1 cellular context compared by ENCODE assay signal in genomic region chr10:43137971-43138756, GRCh38.
TF ChIP-seq lines count a peak whose summit lies in the region.

A gene with protein sequence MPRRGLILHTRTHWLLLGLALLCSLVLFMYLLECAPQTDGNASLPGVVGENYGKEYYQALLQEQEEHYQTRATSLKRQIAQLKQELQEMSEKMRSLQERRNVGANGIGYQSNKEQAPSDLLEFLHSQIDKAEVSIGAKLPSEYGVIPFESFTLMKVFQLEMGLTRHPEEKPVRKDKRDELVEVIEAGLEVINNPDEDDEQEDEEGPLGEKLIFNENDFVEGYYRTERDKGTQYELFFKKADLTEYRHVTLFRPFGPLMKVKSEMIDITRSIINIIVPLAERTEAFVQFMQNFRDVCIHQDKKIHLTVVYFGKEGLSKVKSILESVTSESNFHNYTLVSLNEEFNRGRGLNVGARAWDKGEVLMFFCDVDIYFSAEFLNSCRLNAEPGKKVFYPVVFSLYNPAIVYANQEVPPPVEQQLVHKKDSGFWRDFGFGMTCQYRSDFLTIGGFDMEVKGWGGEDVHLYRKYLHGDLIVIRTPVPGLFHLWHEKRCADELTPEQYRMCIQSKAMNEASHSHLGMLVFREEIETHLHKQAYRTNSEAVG (plus strand): TSS chr10:43138445. CDS start chr10:43155150, 16,705 bp downstream.

TF ChIP-seq in K562, 482 proteins besides CTCF, POLR2A, EP300 and RAD21 (continued from another document and continues in another):
- no peak for TF ChIP-seq MYBL2 (IDR thresholded peaks at IDR 0.05; ENCODE audit: low read depth)
- no peak for TF ChIP-seq MYBL2 (CRISPR knock-in tag; IDR thresholded peaks at IDR 0.05; ENCODE audit: borderline replicate concordance)
- TF ChIP-seq ZNF121 (CRISPR knock-in tag; conservative IDR thresholded peaks at IDR 0.05), result no peak
- no peak for TF ChIP-seq TAF7 (tag; IDR thresholded peaks at IDR 0.05)
- no peak for TF ChIP-seq MCM3 (IDR thresholded peaks at IDR 0.05)
- TF ChIP-seq E2F4 (CRISPR knock-in tag; IDR thresholded peaks at IDR 0.05; ENCODE audit: low read depth), result no peak
- TF ChIP-seq, protein P1, sequence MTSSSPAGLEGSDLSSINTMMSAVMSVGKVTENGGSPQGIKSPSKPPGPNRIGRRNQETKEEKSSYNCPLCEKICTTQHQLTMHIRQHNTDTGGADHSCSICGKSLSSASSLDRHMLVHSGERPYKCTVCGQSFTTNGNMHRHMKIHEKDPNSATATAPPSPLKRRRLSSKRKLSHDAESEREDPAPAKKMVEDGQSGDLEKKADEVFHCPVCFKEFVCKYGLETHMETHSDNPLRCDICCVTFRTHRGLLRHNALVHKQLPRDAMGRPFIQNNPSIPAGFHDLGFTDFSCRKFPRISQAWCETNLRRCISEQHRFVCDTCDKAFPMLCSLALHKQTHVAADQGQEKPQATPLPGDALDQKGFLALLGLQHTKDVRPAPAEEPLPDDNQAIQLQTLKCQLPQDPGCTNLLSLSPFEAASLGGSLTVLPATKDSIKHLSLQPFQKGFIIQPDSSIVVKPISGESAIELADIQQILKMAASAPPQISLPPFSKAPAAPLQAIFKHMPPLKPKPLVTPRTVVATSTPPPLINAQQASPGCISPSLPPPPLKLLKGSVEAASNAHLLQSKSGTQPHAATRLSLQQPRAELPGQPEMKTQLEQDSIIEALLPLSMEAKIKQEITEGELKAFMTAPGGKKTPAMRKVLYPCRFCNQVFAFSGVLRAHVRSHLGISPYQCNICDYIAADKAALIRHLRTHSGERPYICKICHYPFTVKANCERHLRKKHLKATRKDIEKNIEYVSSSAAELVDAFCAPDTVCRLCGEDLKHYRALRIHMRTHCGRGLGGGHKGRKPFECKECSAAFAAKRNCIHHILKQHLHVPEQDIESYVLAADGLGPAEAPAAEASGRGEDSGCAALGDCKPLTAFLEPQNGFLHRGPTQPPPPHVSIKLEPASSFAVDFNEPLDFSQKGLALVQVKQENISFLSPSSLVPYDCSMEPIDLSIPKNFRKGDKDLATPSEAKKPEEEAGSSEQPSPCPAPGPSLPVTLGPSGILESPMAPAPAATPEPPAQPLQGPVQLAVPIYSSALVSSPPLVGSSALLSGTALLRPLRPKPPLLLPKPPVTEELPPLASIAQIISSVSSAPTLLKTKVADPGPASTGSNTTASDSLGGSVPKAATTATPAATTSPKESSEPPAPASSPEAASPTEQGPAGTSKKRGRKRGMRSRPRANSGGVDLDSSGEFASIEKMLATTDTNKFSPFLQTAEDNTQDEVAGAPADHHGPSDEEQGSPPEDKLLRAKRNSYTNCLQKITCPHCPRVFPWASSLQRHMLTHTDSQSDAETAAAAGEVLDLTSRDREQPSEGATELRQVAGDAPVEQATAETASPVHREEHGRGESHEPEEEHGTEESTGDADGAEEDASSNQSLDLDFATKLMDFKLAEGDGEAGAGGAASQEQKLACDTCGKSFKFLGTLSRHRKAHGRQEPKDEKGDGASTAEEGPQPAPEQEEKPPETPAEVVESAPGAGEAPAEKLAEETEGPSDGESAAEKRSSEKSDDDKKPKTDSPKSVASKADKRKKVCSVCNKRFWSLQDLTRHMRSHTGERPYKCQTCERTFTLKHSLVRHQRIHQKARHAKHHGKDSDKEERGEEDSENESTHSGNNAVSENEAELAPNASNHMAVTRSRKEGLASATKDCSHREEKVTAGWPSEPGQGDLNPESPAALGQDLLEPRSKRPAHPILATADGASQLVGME (CRISPR knock-in tag; IDR thresholded peaks at IDR 0.05), result peak; percentile 77; the same call in 1 of the 2 replicates
- TF ChIP-seq NCOR1 (IDR thresholded peaks at IDR 0.05), result no peak
- TF ChIP-seq FOXM1 (IDR thresholded peaks at IDR 0.05; ENCODE audit: low read depth), result no peak
- no peak for TF ChIP-seq FOXM1 (CRISPR knock-in tag; IDR thresholded peaks at IDR 0.05; ENCODE audit: low read depth)
- no peak for TF ChIP-seq KHSRP (IDR thresholded peaks at IDR 0.05)
- TF ChIP-seq, protein P2, sequence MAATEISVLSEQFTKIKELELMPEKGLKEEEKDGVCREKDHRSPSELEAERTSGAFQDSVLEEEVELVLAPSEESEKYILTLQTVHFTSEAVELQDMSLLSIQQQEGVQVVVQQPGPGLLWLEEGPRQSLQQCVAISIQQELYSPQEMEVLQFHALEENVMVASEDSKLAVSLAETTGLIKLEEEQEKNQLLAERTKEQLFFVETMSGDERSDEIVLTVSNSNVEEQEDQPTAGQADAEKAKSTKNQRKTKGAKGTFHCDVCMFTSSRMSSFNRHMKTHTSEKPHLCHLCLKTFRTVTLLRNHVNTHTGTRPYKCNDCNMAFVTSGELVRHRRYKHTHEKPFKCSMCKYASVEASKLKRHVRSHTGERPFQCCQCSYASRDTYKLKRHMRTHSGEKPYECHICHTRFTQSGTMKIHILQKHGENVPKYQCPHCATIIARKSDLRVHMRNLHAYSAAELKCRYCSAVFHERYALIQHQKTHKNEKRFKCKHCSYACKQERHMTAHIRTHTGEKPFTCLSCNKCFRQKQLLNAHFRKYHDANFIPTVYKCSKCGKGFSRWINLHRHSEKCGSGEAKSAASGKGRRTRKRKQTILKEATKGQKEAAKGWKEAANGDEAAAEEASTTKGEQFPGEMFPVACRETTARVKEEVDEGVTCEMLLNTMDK (IDR thresholded peaks at IDR 0.05; ENCODE audit: borderline replicate concordance, insufficient read depth, low read depth, low read length, poor library complexity, severe bottlenecking), result no peak
- TF ChIP-seq PHB2 (IDR thresholded peaks at IDR 0.05; ENCODE audit: low read depth), result no peak
- TF ChIP-seq ZNF274 (IDR thresholded peaks at IDR 0.05; ENCODE audit: borderline replicate concordance, low read depth, low read length), result no peak
- TF ChIP-seq, protein P3, sequence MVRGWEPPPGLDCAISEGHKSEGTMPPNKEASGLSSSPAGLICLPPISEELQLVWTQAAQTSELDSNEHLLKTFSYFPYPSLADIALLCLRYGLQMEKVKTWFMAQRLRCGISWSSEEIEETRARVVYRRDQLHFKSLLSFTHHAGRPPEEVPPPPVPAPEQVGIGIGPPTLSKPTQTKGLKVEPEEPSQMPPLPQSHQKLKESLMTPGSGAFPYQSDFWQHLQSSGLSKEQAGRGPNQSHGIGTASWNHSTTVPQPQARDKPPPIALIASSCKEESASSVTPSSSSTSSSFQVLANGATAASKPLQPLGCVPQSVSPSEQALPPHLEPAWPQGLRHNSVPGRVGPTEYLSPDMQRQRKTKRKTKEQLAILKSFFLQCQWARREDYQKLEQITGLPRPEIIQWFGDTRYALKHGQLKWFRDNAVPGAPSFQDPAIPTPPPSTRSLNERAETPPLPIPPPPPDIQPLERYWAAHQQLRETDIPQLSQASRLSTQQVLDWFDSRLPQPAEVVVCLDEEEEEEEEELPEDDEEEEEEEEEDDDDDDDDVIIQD (CRISPR knock-in tag; IDR thresholded peaks at IDR 0.05), result no peak
- TF ChIP-seq DDX20 (tag; IDR thresholded peaks at IDR 0.05; ENCODE audit: low read depth), result no peak
- TF ChIP-seq TBL1XR1 (IDR thresholded peaks at IDR 0.05; ENCODE audit: low read length in 2 of 2), result no peak
- TF ChIP-seq, protein P4, sequence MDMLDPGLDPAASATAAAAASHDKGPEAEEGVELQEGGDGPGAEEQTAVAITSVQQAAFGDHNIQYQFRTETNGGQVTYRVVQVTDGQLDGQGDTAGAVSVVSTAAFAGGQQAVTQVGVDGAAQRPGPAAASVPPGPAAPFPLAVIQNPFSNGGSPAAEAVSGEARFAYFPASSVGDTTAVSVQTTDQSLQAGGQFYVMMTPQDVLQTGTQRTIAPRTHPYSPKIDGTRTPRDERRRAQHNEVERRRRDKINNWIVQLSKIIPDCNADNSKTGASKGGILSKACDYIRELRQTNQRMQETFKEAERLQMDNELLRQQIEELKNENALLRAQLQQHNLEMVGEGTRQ (CRISPR knock-in tag; IDR thresholded peaks at IDR 0.05), result no peak
- TF ChIP-seq, protein P5, sequence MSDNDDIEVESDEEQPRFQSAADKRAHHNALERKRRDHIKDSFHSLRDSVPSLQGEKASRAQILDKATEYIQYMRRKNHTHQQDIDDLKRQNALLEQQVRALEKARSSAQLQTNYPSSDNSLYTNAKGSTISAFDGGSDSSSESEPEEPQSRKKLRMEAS (CRISPR knock-in tag; IDR thresholded peaks at IDR 0.05), result no peak
- TF ChIP-seq, protein P6, sequence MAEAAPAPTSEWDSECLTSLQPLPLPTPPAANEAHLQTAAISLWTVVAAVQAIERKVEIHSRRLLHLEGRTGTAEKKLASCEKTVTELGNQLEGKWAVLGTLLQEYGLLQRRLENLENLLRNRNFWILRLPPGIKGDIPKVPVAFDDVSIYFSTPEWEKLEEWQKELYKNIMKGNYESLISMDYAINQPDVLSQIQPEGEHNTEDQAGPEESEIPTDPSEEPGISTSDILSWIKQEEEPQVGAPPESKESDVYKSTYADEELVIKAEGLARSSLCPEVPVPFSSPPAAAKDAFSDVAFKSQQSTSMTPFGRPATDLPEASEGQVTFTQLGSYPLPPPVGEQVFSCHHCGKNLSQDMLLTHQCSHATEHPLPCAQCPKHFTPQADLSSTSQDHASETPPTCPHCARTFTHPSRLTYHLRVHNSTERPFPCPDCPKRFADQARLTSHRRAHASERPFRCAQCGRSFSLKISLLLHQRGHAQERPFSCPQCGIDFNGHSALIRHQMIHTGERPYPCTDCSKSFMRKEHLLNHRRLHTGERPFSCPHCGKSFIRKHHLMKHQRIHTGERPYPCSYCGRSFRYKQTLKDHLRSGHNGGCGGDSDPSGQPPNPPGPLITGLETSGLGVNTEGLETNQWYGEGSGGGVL (CRISPR knock-in tag; IDR thresholded peaks at IDR 0.05), result no peak
- TF ChIP-seq ZNF133 (CRISPR knock-in tag; IDR thresholded peaks at IDR 0.05), result no peak
- TF ChIP-seq, protein P7, sequence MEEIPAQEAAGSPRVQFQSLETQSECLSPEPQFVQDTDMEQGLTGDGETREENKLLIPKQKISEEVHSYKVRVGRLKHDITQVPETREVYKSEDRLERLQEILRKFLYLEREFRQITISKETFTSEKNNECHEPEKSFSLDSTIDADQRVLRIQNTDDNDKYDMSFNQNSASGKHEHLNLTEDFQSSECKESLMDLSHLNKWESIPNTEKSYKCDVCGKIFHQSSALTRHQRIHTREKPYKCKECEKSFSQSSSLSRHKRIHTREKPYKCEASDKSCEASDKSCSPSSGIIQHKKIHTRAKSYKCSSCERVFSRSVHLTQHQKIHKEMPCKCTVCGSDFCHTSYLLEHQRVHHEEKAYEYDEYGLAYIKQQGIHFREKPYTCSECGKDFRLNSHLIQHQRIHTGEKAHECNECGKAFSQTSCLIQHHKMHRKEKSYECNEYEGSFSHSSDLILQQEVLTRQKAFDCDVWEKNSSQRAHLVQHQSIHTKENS (CRISPR knock-in tag; IDR thresholded peaks at IDR 0.05), result no peak
- peak; percentile 84 for TF ChIP-seq RBFOX2 (IDR thresholded peaks at IDR 0.05; ENCODE audit: low read depth, low read length)
- no peak for TF ChIP-seq STAG1 (CRISPR knock-in tag; IDR thresholded peaks at IDR 0.05; ENCODE audit: borderline replicate concordance)
- TF ChIP-seq, protein P8, sequence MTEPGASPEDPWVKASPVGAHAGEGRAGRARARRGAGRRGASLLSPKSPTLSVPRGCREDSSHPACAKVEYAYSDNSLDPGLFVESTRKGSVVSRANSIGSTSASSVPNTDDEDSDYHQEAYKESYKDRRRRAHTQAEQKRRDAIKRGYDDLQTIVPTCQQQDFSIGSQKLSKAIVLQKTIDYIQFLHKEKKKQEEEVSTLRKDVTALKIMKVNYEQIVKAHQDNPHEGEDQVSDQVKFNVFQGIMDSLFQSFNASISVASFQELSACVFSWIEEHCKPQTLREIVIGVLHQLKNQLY (CRISPR knock-in tag; conservative IDR thresholded peaks at IDR 0.05), result no peak
- TF ChIP-seq EGR1 (conservative IDR thresholded peaks at IDR 0.05), result no peak
- TF ChIP-seq ZNF778 (CRISPR knock-in tag; IDR thresholded peaks at IDR 0.05), result no peak
- no peak for TF ChIP-seq GTF2E2 (tag; IDR thresholded peaks at IDR 0.05)
- no peak for TF ChIP-seq JUND (IDR thresholded peaks at IDR 0.05; ENCODE audit: borderline replicate concordance, low read depth, low read length)
- TF ChIP-seq JUND (tag; IDR thresholded peaks at IDR 0.05; ENCODE audit: borderline replicate concordance, low read depth, low read length), result no peak; the same call in 2 of the 3 replicates
- no peak for TF ChIP-seq FOXA3 (CRISPR knock-in tag; conservative IDR thresholded peaks at IDR 0.05 in 1 of 2, IDR thresholded peaks at IDR 0.05 in 1 of 2)
- no peak for TF ChIP-seq NFATC3 (IDR thresholded peaks at IDR 0.05)
- no peak for TF ChIP-seq SOX6 (IDR thresholded peaks at IDR 0.05)
- TF ChIP-seq POLR2B (IDR thresholded peaks at IDR 0.05; ENCODE audit: low read depth, partially characterized antibody), result peak; percentile 38
- TF ChIP-seq ID3 (CRISPR knock-in tag; IDR thresholded peaks at IDR 0.05), result no peak
- TF ChIP-seq ID3 (tag; IDR thresholded peaks at IDR 0.05), result no peak; the same call in 1 of the 2 replicates
- TF ChIP-seq ZNF212 (CRISPR knock-in tag; IDR thresholded peaks at IDR 0.05), result no peak
- no peak for TF ChIP-seq CSDE1 (IDR thresholded peaks at IDR 0.05)
- TF ChIP-seq HCFC1 (IDR thresholded peaks at IDR 0.05; ENCODE audit: low read depth, low read length), result peak; percentile 51
- no peak for TF ChIP-seq SMARCB1 (IDR thresholded peaks at IDR 0.05; ENCODE audit: insufficient read length, low read depth)
